Comparison of ENCODE assay signal across 16 cellular contexts in genomic region chr12:101781834-101782543, GRCh38. TPM values are rescaled to one million over a fixed set of nuclear protein-coding genes. Genes with fewer than 3 reads are reported as not detected.
DNase-seq lines count a peak whose midpoint lies in the region; ATAC-seq, FAIRE-seq and TF ChIP-seq lines count a peak whose summit lies in the region.
"Had no signal": no experiment of that assay in that cellular context is flagged by ENCODE, and none has a peak within 500 bp of the region (broad histone marks: within the 10 kb centered on the region; RNA-seq: fewer than 3 reads in every experiment).

No MANE protein-coding gene starts in this region.

- no peaks in the 10 kb centered on the region for H3K4me1 ChIP-seq in SK-N-SH (ENCODE audit: control insufficient read depth in 1 of 2, insufficient read depth in 2 of 2, low read depth in 1 of 2, low read length in 1 of 2)
- H3K4me1 ChIP-seq: thyroid gland had no signal

- H3K36me3 Mint-ChIP-seq in central memory CD8-positive, alpha-beta T cell (ENCODE audit: insufficient read depth), result peaks cover 20% of the 10 kb centered on the region
- H3K36me3 Mint-ChIP-seq in stimulated activated memory B cell treated with anti-CD40 and anti-IgM and Interleukin-4, amounts not matched to agents 10 μg/mL and 1 μg/mL and 100 μg/mL, for 72 hours, result peaks cover 46% of the 10 kb centered on the region

- H4K20me1 ChIP-seq in SK-N-SH (ENCODE audit: insufficient read depth), result no peaks in the 10 kb centered on the region

- no peaks in the 10 kb centered on the region for H3K9me3 Mint-ChIP-seq in central memory CD8-positive, alpha-beta T cell
- no peaks in the 10 kb centered on the region for H3K9me3 Mint-ChIP-seq in stimulated activated memory B cell treated with anti-CD40 and anti-IgM and Interleukin-4, amounts not matched to agents 10 μg/mL and 1 μg/mL and 100 μg/mL, for 72 hours

- H3K9me2 ChIP-seq in SK-N-SH, result no peaks in the 10 kb centered on the region

- peak overlapping the region in 1 of 2 experiments; percentile 47; a peak in 2 of 4 replicates for H3K27ac ChIP-seq in SK-N-SH (ENCODE audit: low read depth in 2 of 2, low read length in 1 of 2)
- H3K27ac ChIP-seq: hepatocyte, PC-9, skin epidermis, thyroid gland had no signal

- no peak for TF ChIP-seq CTCF in SK-N-SH (IDR thresholded peaks at IDR 0.05)

- peaks cover 5% of the 10 kb centered on the region for H3K4me1 Mint-ChIP-seq in central memory CD8-positive, alpha-beta T cell
- peaks cover 24% of the 10 kb centered on the region for H3K4me1 Mint-ChIP-seq in stimulated activated memory B cell treated with anti-CD40 and anti-IgM and Interleukin-4, amounts not matched to agents 10 μg/mL and 1 μg/mL and 100 μg/mL, for 72 hours

- H3K9me3 ChIP-seq in SK-N-SH, result no peaks in the 10 kb centered on the region
- H3K9me3 ChIP-seq: thyroid gland had no signal

- intact Hi-C loops in posterior vena cava (cut with DNase I), result no loop called here

- TF ChIP-seq POLR2A in GM12892 (IDR thresholded peaks at IDR 0.05; ENCODE audit: low read depth, low read length), result no peak

- no peak for ATAC-seq in central memory CD8-positive, alpha-beta T cell (replicated peaks; ENCODE audit: extremely low read depth, poor library complexity, severe bottlenecking)
- peak; percentile 39 for ATAC-seq in stimulated activated memory B cell treated with anti-CD40 and anti-IgM and Interleukin-4, amounts not matched to agents 10 μg/mL and 1 μg/mL and 100 μg/mL, for 72 hours
- no peak for ATAC-seq in HG02798 (IDR thresholded peaks at IDR 0.05; ENCODE audit: poor library complexity, unreplicated experiment)

- no peak overlapping the region for H3K4me3 Mint-ChIP-seq in central memory CD8-positive, alpha-beta T cell
- H3K4me3 Mint-ChIP-seq in stimulated activated memory B cell treated with anti-CD40 and anti-IgM and Interleukin-4, amounts not matched to agents 10 μg/mL and 1 μg/mL and 100 μg/mL, for 72 hours, result no peak overlapping the region

- peaks cover 6% of the 10 kb centered on the region in 2 experiments for H3K36me3 ChIP-seq in SK-N-SH (replicated peaks in 1 of 2; ENCODE audit: control insufficient read depth in 1 of 2, insufficient read depth in 2 of 2, low read length in 1 of 2)

- no peak overlapping the region for H3K4me3 ChIP-seq in SK-N-SH (ENCODE audit: low read depth in 2 of 2, low read length in 1 of 2)
- H3K4me3 ChIP-seq: hepatocyte, PC-9, skin epidermis, thyroid gland had no signal

- TF ChIP-seq RAD21 in SK-N-SH (IDR thresholded peaks at IDR 0.05; ENCODE audit: low read length), result no peak

- FAIRE-seq in GM12892 (lab: Jason Lieb, UNC), result peak; percentile 66
- FAIRE-seq: D721Med had no signal

- peaks cover 8% of the 10 kb centered on the region for H3F3A ChIP-seq in SK-N-SH (replicated peaks; ENCODE audit: insufficient read depth)

- H3K79me2 ChIP-seq in SK-N-SH (ENCODE audit: insufficient read depth), result no peaks in the 10 kb centered on the region
- H3K79me2 ChIP-seq: hepatocyte had no signal

- DNase-seq in GM12892 (ENCODE audit: insufficient read length) (no peak), SK-N-SH (no peak), posterior vena cava (ENCODE audit: low spot score) (no peak), NCI-H146 treated with DMSO at 0.1 percent for 48 hours (lab: John Stamatoyannopoulos, UW; ENCODE audit: unreplicated experiment) (no peak)
- no peak for DNase-seq in central memory CD8-positive, alpha-beta T cell (ENCODE audit: low spot score in 2 of 2)
- DNase-seq: effector memory CD4-positive, alpha-beta T cell; NCI-H1092; NCI-H446 treated with DMSO at 0.1 percent for 48 hours; PC-9; thyroid gland had no signal

- POLR2A ChIA-PET in SK-N-SH (lab: Yijun Ruan, JAX), result no interaction called here

- H3K9ac ChIP-seq in SK-N-SH, result no peak overlapping the region

- H3K27me3 ChIP-seq in SK-N-SH (ENCODE audit: insufficient read depth), result no peaks in the 10 kb centered on the region
- H3K27me3 ChIP-seq: hepatocyte, thyroid gland had no signal

- CTCF ChIA-PET in SK-N-SH (lab: Yijun Ruan, JAX), result no interaction called here

- 78% methylated on average over 6 of the region's 6 CpGs for WGBS in SK-N-SH (ENCODE audit: low lambda C conversion rate)

- no peaks in the 10 kb centered on the region for H3K27me3 Mint-ChIP-seq in central memory CD8-positive, alpha-beta T cell
- no peaks in the 10 kb centered on the region for H3K27me3 Mint-ChIP-seq in stimulated activated memory B cell treated with anti-CD40 and anti-IgM and Interleukin-4, amounts not matched to agents 10 μg/mL and 1 μg/mL and 100 μg/mL, for 72 hours

- TF ChIP-seq EP300 in SK-N-SH (IDR thresholded peaks at IDR 0.05; ENCODE audit: borderline replicate concordance in 1 of 2, low read depth in 1 of 2, low read length in 1 of 2), result no peak

- H3K27ac Mint-ChIP-seq in central memory CD8-positive, alpha-beta T cell (ENCODE audit: low read depth), result peak overlapping the region; percentile 71
- H3K27ac Mint-ChIP-seq in stimulated activated memory B cell treated with anti-CD40 and anti-IgM and Interleukin-4, amounts not matched to agents 10 μg/mL and 1 μg/mL and 100 μg/mL, for 72 hours, result peak overlapping the region; percentile 34

- H2AFZ ChIP-seq in SK-N-SH (ENCODE audit: low read depth), result no peak overlapping the region
- H2AFZ ChIP-seq: hepatocyte, PC-9 had no signal

- no peak overlapping the region for H3K4me2 ChIP-seq in SK-N-SH
- H3K4me2 ChIP-seq: hepatocyte, PC-9 had no signal

TF ChIP-seq in SK-N-SH, 30 proteins besides CTCF, POLR2A, EP300 and RAD21:
- TF ChIP-seq FOSL2 (IDR thresholded peaks at IDR 0.05; ENCODE audit: borderline replicate concordance, low read depth) (peak; percentile 31; the same call in 1 of the 2 replicates), FOXM1 (IDR thresholded peaks at IDR 0.05; ENCODE audit: low read depth) (no peak), TAF1 (IDR thresholded peaks at IDR 0.05; ENCODE audit: borderline replicate concordance, low read depth, low read length) (no peak), POLR2AphosphoS5 (IDR thresholded peaks at IDR 0.05; ENCODE audit: low read depth, low read length) (no peak)

RNA-seq across cellular contexts. Expression of gene SYCP3, which starts 42.7 kb away (rescaled TPM):
- 1.6 TPM for polyA plus RNA-seq in GM12892 (2012; ENCODE audit: missing spikeins)
- 0.06 and 0.07 TPM in 2 replicates for polyA plus RNA-seq in SK-N-SH (2012; rRNA removed)
- 0.03 TPM in 1 of 2 replicates, not detected in the other for polyA plus RNA-seq in SK-N-SH (2012; cell fraction: cytosol; rRNA removed)
- 0.26 and 0.30 TPM in 2 replicates for polyA plus RNA-seq in SK-N-SH (2012; cell fraction: nucleus; rRNA removed)
- total RNA-seq in posterior vena cava, result under 1 TPM in 1 of 2 donors, not detected in 1; 0.24 TPM
- total RNA-seq: H4 had no signal

RNA-seq across cellular contexts. Expression of gene GNPTAB, which starts 48.8 kb away (rescaled TPM):
- 23.7 TPM for polyA plus RNA-seq in GM12892 (2012; ENCODE audit: missing spikeins)
- 18.8 and 25.1 TPM in 2 replicates for polyA plus RNA-seq in SK-N-SH (2012; rRNA removed)
- 28.2 and 31.7 TPM in 2 replicates for polyA plus RNA-seq in SK-N-SH (2012; cell fraction: cytosol; rRNA removed)
- polyA plus RNA-seq in SK-N-SH (2012; cell fraction: nucleus; rRNA removed), result 12.1 and 21.7 TPM in 2 replicates
- total RNA-seq in posterior vena cava, result 10 to 100 TPM; 37.0 to 42.8 TPM
